ENCODE assay signal across 23 cellular contexts in genomic region chr11:1528710-1529109, GRCh38. TPM values are rescaled to one million over a fixed set of nuclear protein-coding genes. Genes with fewer than 3 reads are reported as not detected.
DNase-seq lines count a peak whose midpoint lies in the region; ATAC-seq and TF ChIP-seq lines count a peak whose summit lies in the region.
"Had no signal": no experiment of that assay in that cellular context is flagged by ENCODE, and none has a peak within 500 bp of the region (broad histone marks: within the 10 kb centered on the region; RNA-seq: fewer than 3 reads in every experiment).

No MANE protein-coding gene starts in this region.

- no peaks in the 10 kb centered on the region for H3K9me2 ChIP-seq in GM23338 (ENCODE audit: insufficient read depth)

- no peak for TF ChIP-seq CTCF in GM23338 (conservative IDR thresholded peaks at IDR 0.05; ENCODE audit: low read depth in 2 of 2)

- H3K4me3 Mint-ChIP-seq in activated naive CD8-positive, alpha-beta T cell treated with anti-CD3 and anti-CD28 coated beads, Interleukin-2, amount 50 U/mL, for 24 hours = no peak overlapping the region
- no peak overlapping the region for H3K4me3 Mint-ChIP-seq in activated naive CD8-positive, alpha-beta T cell treated with anti-CD3 and anti-CD28 coated beads for 36 hours
- H3K4me3 Mint-ChIP-seq in GM23338 = no peak overlapping the region
- no peak overlapping the region for H3K4me3 Mint-ChIP-seq in stimulated activated effector memory CD8-positive, alpha-beta T cell treated with anti-CD3 and anti-CD28 coated beads, Interleukin-12 subunit alpha, Interleukin-12 subunit beta, amount 100 ng/mL, for 72 hours
- H3K4me3 Mint-ChIP-seq: CD4-positive, alpha-beta T cell had no signal

- peaks cover 66% of the 10 kb centered on the region for H3K79me2 ChIP-seq in GM23338 (replicated peaks; ENCODE audit: insufficient read depth)

- no peaks in the 10 kb centered on the region for H3K4me1 ChIP-seq in GM23338 (ENCODE audit: insufficient read depth)

- H2AFZ ChIP-seq in GM23338 = no peak overlapping the region

- H3K4me1 Mint-ChIP-seq in activated naive CD8-positive, alpha-beta T cell treated with anti-CD3 and anti-CD28 coated beads, Interleukin-2, amount 50 U/mL, for 24 hours = peaks cover 15% of the 10 kb centered on the region
- peaks cover 19% of the 10 kb centered on the region for H3K4me1 Mint-ChIP-seq in activated naive CD8-positive, alpha-beta T cell treated with anti-CD3 and anti-CD28 coated beads for 36 hours
- no peaks in the 10 kb centered on the region; the same call in 2 of the 3 replicates for H3K4me1 Mint-ChIP-seq in GM23338
- H3K4me1 Mint-ChIP-seq in stimulated activated effector memory CD8-positive, alpha-beta T cell treated with anti-CD3 and anti-CD28 coated beads, Interleukin-12 subunit alpha, Interleukin-12 subunit beta, amount 100 ng/mL, for 72 hours = peaks cover 62% of the 10 kb centered on the region

- ATAC-seq in activated naive CD8-positive, alpha-beta T cell treated with anti-CD3 and anti-CD28 coated beads, Interleukin-2, amount 50 U/mL, for 24 hours = no peak
- no peak; the same call in 2 of the 3 replicates for ATAC-seq in GM23338
- no peak for ATAC-seq in stimulated activated effector memory CD8-positive, alpha-beta T cell treated with anti-CD3 and anti-CD28 coated beads, Interleukin-12 subunit alpha, Interleukin-12 subunit beta, amount 100 ng/mL, for 72 hours
- ATAC-seq in GM21717 (IDR thresholded peaks at IDR 0.05; ENCODE audit: unreplicated experiment) = no peak
- ATAC-seq: GM12878 had no signal

- H3K36me3 ChIP-seq in GM23338 (ENCODE audit: insufficient read depth) = no peaks in the 10 kb centered on the region
- H3K36me3 ChIP-seq: BE2C had no signal

- peaks cover 4% of the 10 kb centered on the region for H4K20me1 ChIP-seq in GM23338 (replicated peaks; ENCODE audit: insufficient read depth)

- H3K27me3 Mint-ChIP-seq in activated naive CD8-positive, alpha-beta T cell treated with anti-CD3 and anti-CD28 coated beads, Interleukin-2, amount 50 U/mL, for 24 hours = no peaks in the 10 kb centered on the region
- H3K27me3 Mint-ChIP-seq in activated naive CD8-positive, alpha-beta T cell treated with anti-CD3 and anti-CD28 coated beads for 36 hours = no peaks in the 10 kb centered on the region
- peaks cover 3% of the 10 kb centered on the region for H3K27me3 Mint-ChIP-seq in GM23338 (ENCODE audit: insufficient read depth, low read depth, poor library complexity)
- H3K27me3 Mint-ChIP-seq: CD4-positive, alpha-beta T cell; CD8-positive, alpha-beta memory T cell had no signal

- no peak overlapping the region for H3K4me3 ChIP-seq in GM23338
- H3K4me3 ChIP-seq: BLaER1 treated with 17β-estradiol and CSF1 and Interleukin-3, amounts not matched to agents 10 nM and 100 nM; GM12878 had no signal

- H3K27ac Mint-ChIP-seq in activated naive CD8-positive, alpha-beta T cell treated with anti-CD3 and anti-CD28 coated beads, Interleukin-2, amount 50 U/mL, for 24 hours = peak overlapping the region; percentile 8
- H3K27ac Mint-ChIP-seq in activated naive CD8-positive, alpha-beta T cell treated with anti-CD3 and anti-CD28 coated beads for 36 hours = no peak overlapping the region
- H3K27ac Mint-ChIP-seq in GM23338 = peak overlapping the region; percentile 84; the same call in 1 of the 2 replicates
- H3K27ac Mint-ChIP-seq in stimulated activated effector memory CD8-positive, alpha-beta T cell treated with anti-CD3 and anti-CD28 coated beads, Interleukin-12 subunit alpha, Interleukin-12 subunit beta, amount 100 ng/mL, for 72 hours = peak overlapping the region; percentile 56
- H3K27ac Mint-ChIP-seq: CD4-positive, alpha-beta T cell had no signal

- H3K4me2 ChIP-seq in GM23338 = no peak overlapping the region
- H3K4me2 ChIP-seq: BLaER1 treated with 17β-estradiol and CSF1 and Interleukin-3, amounts not matched to agents 10 nM and 100 nM had no signal

- no peaks in the 10 kb centered on the region for H3K9me3 Mint-ChIP-seq in activated naive CD8-positive, alpha-beta T cell treated with anti-CD3 and anti-CD28 coated beads, Interleukin-2, amount 50 U/mL, for 24 hours
- no peaks in the 10 kb centered on the region for H3K9me3 Mint-ChIP-seq in activated naive CD8-positive, alpha-beta T cell treated with anti-CD3 and anti-CD28 coated beads for 36 hours
- H3K9me3 Mint-ChIP-seq in GM23338 = no peaks in the 10 kb centered on the region
- no peaks in the 10 kb centered on the region for H3K9me3 Mint-ChIP-seq in stimulated activated effector memory CD8-positive, alpha-beta T cell treated with anti-CD3 and anti-CD28 coated beads, Interleukin-12 subunit alpha, Interleukin-12 subunit beta, amount 100 ng/mL, for 72 hours
- H3K9me3 Mint-ChIP-seq: CD14-positive monocyte; CD4-positive, alpha-beta T cell; CD8-positive, alpha-beta memory T cell had no signal

- no peak for DNase-seq in activated naive CD8-positive, alpha-beta T cell treated with anti-CD3 and anti-CD28 coated beads, Interleukin-2, amount 50 U/mL, for 24 hours
- no peak for DNase-seq in activated naive CD8-positive, alpha-beta T cell treated with anti-CD3 and anti-CD28 coated beads for 36 hours
- DNase-seq in GM23338 (ENCODE audit: low spot score) = no peak
- no peak for DNase-seq in stimulated activated effector memory CD8-positive, alpha-beta T cell treated with anti-CD3 and anti-CD28 coated beads, Interleukin-12 subunit alpha, Interleukin-12 subunit beta, amount 100 ng/mL, for 72 hours (ENCODE audit: low spot score in 2 of 2)
- no peak for DNase-seq in middle frontal gyrus (ENCODE audit: extremely low spot score, low spot score)
- DNase-seq: ACHN; AML-193; BE2C; CD4-positive, alpha-beta T cell; CD8-positive, alpha-beta memory T cell; DMS 273 treated with DMSO at 0.1 percent for 48 hours; DMS79; EL; GDM1; GOT3; H7; HCEC 1CT had no signal

- no peaks in the 10 kb centered on the region for H3K27me3 ChIP-seq in GM23338 (ENCODE audit: insufficient read depth)
- H3K27me3 ChIP-seq: BE2C; BLaER1 treated with 17β-estradiol and CSF1 and Interleukin-3, amounts not matched to agents 10 nM and 100 nM had no signal

- H3K27ac ChIP-seq in GM23338 (ENCODE audit: low read depth) = no peak overlapping the region
- peak overlapping the region; percentile 24 for H3K27ac ChIP-seq in angular gyrus (ENCODE audit: low read depth, low read length)
- H3K27ac ChIP-seq: 22Rv1; BLaER1 treated with 17β-estradiol and CSF1 and Interleukin-3, amounts not matched to agents 10 nM and 100 nM had no signal

- no peaks in the 10 kb centered on the region for H3K36me3 Mint-ChIP-seq in activated naive CD8-positive, alpha-beta T cell treated with anti-CD3 and anti-CD28 coated beads, Interleukin-2, amount 50 U/mL, for 24 hours (ENCODE audit: low read depth)
- no peaks in the 10 kb centered on the region for H3K36me3 Mint-ChIP-seq in activated naive CD8-positive, alpha-beta T cell treated with anti-CD3 and anti-CD28 coated beads for 36 hours
- H3K36me3 Mint-ChIP-seq in GM23338 (ENCODE audit: low read depth) = no peaks in the 10 kb centered on the region
- peaks cover 7% of the 10 kb centered on the region for H3K36me3 Mint-ChIP-seq in stimulated activated effector memory CD8-positive, alpha-beta T cell treated with anti-CD3 and anti-CD28 coated beads, Interleukin-12 subunit alpha, Interleukin-12 subunit beta, amount 100 ng/mL, for 72 hours

- no peaks in the 10 kb centered on the region for H3F3A ChIP-seq in GM23338 (replicated peaks; ENCODE audit: low read depth)

TF ChIP-seq in GM23338, 12 proteins besides CTCF, POLR2A, EP300 and RAD21 (continues in another document):
- TF ChIP-seq REST (IDR thresholded peaks at IDR 0.05; ENCODE audit: unreplicated experiment) (no peak), CREB1 (CRISPR knock-in tag; IDR thresholded peaks at IDR 0.05; ENCODE audit: low read depth) (no peak), NANOG (IDR thresholded peaks at IDR 0.05; ENCODE audit: borderline replicate concordance) (no peak), ZNF331 (CRISPR knock-in tag; IDR thresholded peaks at IDR 0.05; ENCODE audit: low read depth) (no peak)

RNA-seq across cellular contexts. Expression of gene MOB2, which starts 42.1 kb away (rescaled TPM):
- total RNA-seq in activated naive CD8-positive, alpha-beta T cell treated with anti-CD3 and anti-CD28 coated beads for 36 hours = 10 to 100 TPM; 15.2 to 16.3 TPM
- 19.7 and 24.9 TPM in 2 replicates for total RNA-seq in GM23338 (2014; rRNA removed; shearing (Covaris generic))
- polyA plus RNA-seq in GM23338 (2016; fragmentation: Nextera tagmentation; extraction: Ambion mirVana) = 7.7 and 10.1 TPM in 2 replicates

RNA-seq across cellular contexts. Expression of gene DUSP8, which starts 43.4 kb away (rescaled TPM):
- total RNA-seq in activated naive CD8-positive, alpha-beta T cell treated with anti-CD3 and anti-CD28 coated beads for 36 hours = 1 to 10 TPM; 1.5 to 2.1 TPM
- 1.1 and 3.3 TPM in 2 replicates for total RNA-seq in GM23338 (2014; rRNA removed; shearing (Covaris generic))
- 1.1 TPM in 2 replicates for polyA plus RNA-seq in GM23338 (2016; fragmentation: Nextera tagmentation; extraction: Ambion mirVana)
- polyA plus RNA-seq: CD14-positive monocyte had no signal

RNA-seq across cellular contexts. Expression of gene KRTAP5-1, which starts 56.4 kb away (rescaled TPM):
- not detected for total RNA-seq in activated naive CD8-positive, alpha-beta T cell treated with anti-CD3 and anti-CD28 coated beads for 36 hours
- not detected in 2 replicates for total RNA-seq in GM23338 (2014; rRNA removed; shearing (Covaris generic))
- polyA plus RNA-seq in GM23338 (2016; fragmentation: Nextera tagmentation; extraction: Ambion mirVana) = not detected in 2 replicates
- total RNA-seq: CD4-positive, alpha-beta T cell; CD8-positive, alpha-beta memory T cell; GM12878; H7 had no signal
- polyA plus RNA-seq: CD14-positive monocyte; CD8-positive, alpha-beta memory T cell; GM12878 had no signal
